ENCODE assay signal across 23 cellular contexts in the genomic region with DNA sequence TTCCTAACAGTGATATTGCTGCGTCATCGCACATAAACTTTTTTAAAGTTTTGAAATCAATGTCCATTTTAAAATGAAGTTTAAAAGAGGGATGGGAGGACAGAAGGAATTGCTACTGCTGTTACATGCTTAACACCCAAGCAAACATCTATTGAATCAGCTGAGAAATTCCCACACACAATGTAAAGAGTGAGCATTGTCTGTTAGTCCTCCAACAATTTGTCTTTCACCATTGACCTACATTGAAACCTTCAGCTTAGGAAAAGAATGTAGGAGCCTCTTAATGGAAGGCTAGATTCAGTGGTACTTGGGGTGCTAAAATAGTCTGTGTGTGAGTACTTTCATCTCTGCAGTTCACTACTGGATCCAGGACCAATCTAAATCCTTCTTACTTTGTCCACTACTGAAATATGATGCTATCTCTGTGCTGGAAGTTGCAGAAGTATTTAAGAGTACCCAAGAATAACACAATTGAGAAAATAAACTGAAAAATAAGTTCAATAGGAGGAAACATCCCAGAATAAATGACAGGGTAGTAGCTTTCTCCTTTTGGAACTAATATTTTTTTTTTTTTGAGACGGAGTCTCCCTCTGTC. TPM values are rescaled to one million over a fixed set of nuclear protein-coding genes. Genes with fewer than 3 reads are reported as not detected.
"Had no signal": no experiment of that assay in that cellular context is flagged by ENCODE, and none has a peak within 500 bp of the region (broad histone marks: within the 10 kb centered on the region; RNA-seq: fewer than 3 reads in every experiment).

No MANE protein-coding gene starts in this region.

- DNase-seq: activated B cell treated with CpG ODN at 0.5 μM for 24 hours; activated CD4-positive, alpha-beta T cell treated with anti-CD3 and anti-CD28 coated beads, Interleukin-2, amount 50 U/mL, for 1 hour; activated CD8-positive, alpha-beta memory T cell treated with anti-CD3 and anti-CD28 coated beads, Interleukin-2, amount 50 U/mL, for 48 hours; activated CD8-positive, alpha-beta T cell treated with anti-CD3 and anti-CD28 coated beads, Interleukin-2, amount 10 ng/mL, durations not matched to agents 7 days and 5 days; activated naive CD4-positive, alpha-beta T cell treated with anti-CD3 and anti-CD28 coated beads, Interleukin-2, amount 50 U/mL, for 16 hours; activated naive CD8-positive, alpha-beta T cell treated with anti-CD3 and anti-CD28 coated beads, Interleukin-2, amount 10 ng/mL, durations not matched to agents 7 days and 5 days; activated T-cell treated with anti-CD3 and anti-CD28 coated beads, Interleukin-2, amount 50 U/mL, for 1 hour; aorta; brain microvascular endothelial cell; Kasumi-1; KBM-7; NCI-H146; NCI-H187 treated with DMSO at 0.1 percent for 48 hours; NCI-H2081 treated with DMSO at 0.1 percent for 48 hours; NCI-H2171; NCI-H226; NCI-H526 treated with DMSO at 0.1 percent for 48 hours; NCI-H82; SIG-M5; T-helper 17 cell; T-helper 9 cell had no signal

- H3K4me3 ChIP-seq: cardiac muscle cell had no signal

- ATAC-seq: activated CD8-positive, alpha-beta T cell treated with anti-CD3 and anti-CD28 coated beads, Interleukin-2, amount 10 ng/mL, durations not matched to agents 7 days and 5 days; T-helper 17 cell had no signal

RNA-seq across cellular contexts. Expression of gene FGF8, which starts 57.1 kb away (rescaled TPM):
- total RNA-seq: activated B cell treated with CpG ODN at 0.5 μM for 24 hours; activated CD8-positive, alpha-beta T cell treated with anti-CD3 and anti-CD28 coated beads, Interleukin-2, amount 10 ng/mL, durations not matched to agents 7 days and 5 days; activated naive CD8-positive, alpha-beta T cell treated with anti-CD3 and anti-CD28 coated beads, Interleukin-2, amount 10 ng/mL, durations not matched to agents 7 days and 5 days; aorta; RPMI7951; T-helper 17 cell had no signal
